Comparison of ENCODE assay signal across 1 cellular context in genomic region chr7:140673770-140674155, GRCh38.
TF ChIP-seq lines count a peak whose summit lies in the region.

No MANE protein-coding gene starts in this region.

TF ChIP-seq in K562, 482 proteins besides CTCF, POLR2A, EP300 and RAD21 (continued from another document):
- TF ChIP-seq CREB1 (IDR thresholded peaks at IDR 0.05) (no peak), CREB1 (CRISPR knock-in tag; IDR thresholded peaks at IDR 0.05) (no peak), ZC3H11A (IDR thresholded peaks at IDR 0.05; ENCODE audit: low read depth, low read length) (no peak), ZNF431 (CRISPR knock-in tag; IDR thresholded peaks at IDR 0.05) (0 out of 2 replicates have a peak, but pooled peaks have one; percentile 32), ZNF699 (CRISPR knock-in tag; IDR thresholded peaks at IDR 0.05; ENCODE audit: insufficient replicate concordance) (no peak), E2F6 (IDR thresholded peaks at IDR 0.05; ENCODE audit: borderline replicate concordance in 1 of 2, extremely low read depth in 1 of 2, insufficient read depth in 1 of 2, insufficient read length in 1 of 2, low read depth in 1 of 2, low read length in 1 of 2, poor library complexity in 1 of 2, severe bottlenecking in 1 of 2) (no peak), PML (IDR thresholded peaks at IDR 0.05; ENCODE audit: low read length) (no peak), STAG1 (CRISPR knock-in tag; IDR thresholded peaks at IDR 0.05; ENCODE audit: borderline replicate concordance) (0 out of 2 replicates have a peak, but pooled peaks have one; percentile 35), ZNF444 (CRISPR knock-in tag; IDR thresholded peaks at IDR 0.05) (no peak), FOSL1 (tag; conservative IDR thresholded peaks at IDR 0.05) (no peak), CREBBP (IDR thresholded peaks at IDR 0.05; ENCODE audit: low read depth, low read length) (no peak), USF1 (CRISPR knock-in tag; IDR thresholded peaks at IDR 0.05) (peak; percentile 26; the same call in 1 of the 2 replicates), FOXJ2 (tag; IDR thresholded peaks at IDR 0.05) (no peak), LEF1 (IDR thresholded peaks at IDR 0.05) (no peak), NRF1 (conservative IDR thresholded peaks at IDR 0.05 in 1 of 2, IDR thresholded peaks at IDR 0.05 in 1 of 2) (0 out of 4 replicates have a peak, but pooled peaks of 1 of the 2 experiments have one; percentile 17), CC2D1A (IDR thresholded peaks at IDR 0.05) (no peak), GABPB2 (CRISPR knock-in tag; conservative IDR thresholded peaks at IDR 0.05) (no peak), TEAD4 (IDR thresholded peaks at IDR 0.05; ENCODE audit: low read length) (no peak), TEAD4 (CRISPR knock-in tag; IDR thresholded peaks at IDR 0.05; ENCODE audit: borderline replicate concordance) (0 out of 2 replicates have a peak, but pooled peaks have one; percentile 13), HIVEP1 (CRISPR knock-in tag; IDR thresholded peaks at IDR 0.05) (no peak), FOS (IDR thresholded peaks at IDR 0.05; ENCODE audit: extremely low read depth, insufficient read length) (no peak), RFX1 (IDR thresholded peaks at IDR 0.05) (no peak), ZBTB26 (CRISPR knock-in tag; IDR thresholded peaks at IDR 0.05) (0 out of 2 replicates have a peak, but pooled peaks have one; percentile 34), ZNF282 (CRISPR knock-in tag; IDR thresholded peaks at IDR 0.05) (0 out of 2 replicates have a peak, but pooled peaks have one; percentile 42), CCNT2 (IDR thresholded peaks at IDR 0.05; ENCODE audit: borderline replicate concordance, extremely low read depth, insufficient read length, low read depth, low read length) (no peak), RBM22 (IDR thresholded peaks at IDR 0.05; ENCODE audit: low read depth, low read length, poor library complexity, severe bottlenecking) (no peak), ZNF12 (CRISPR knock-in tag; IDR thresholded peaks at IDR 0.05) (0 out of 2 replicates have a peak, but pooled peaks have one; percentile 21), SNIP1 (IDR thresholded peaks at IDR 0.05; ENCODE audit: low read depth) (no peak), ZC3H4 (CRISPR knock-in tag; IDR thresholded peaks at IDR 0.05; ENCODE audit: borderline replicate concordance) (0 out of 2 replicates have a peak, but pooled peaks have one; percentile 24), MBD1 (CRISPR knock-in tag; IDR thresholded peaks at IDR 0.05) (peak; percentile 82; the same call in 1 of the 2 replicates), MCM3 (IDR thresholded peaks at IDR 0.05) (no peak), ETV5 (CRISPR knock-in tag; IDR thresholded peaks at IDR 0.05; ENCODE audit: low read depth) (no peak), KLF16 (IDR thresholded peaks at IDR 0.05) (no peak)
